ENCODE assay signal across 29 cellular contexts in genomic region chr11:119160151-119160550, GRCh38. TPM values are rescaled to one million over a fixed set of nuclear protein-coding genes. Genes with fewer than 3 reads are reported as not detected.
"Had no signal": no experiment of that assay in that cellular context is flagged by ENCODE, and none has a peak within 500 bp of the region (broad histone marks: within the 10 kb centered on the region; RNA-seq: fewer than 3 reads in every experiment).

No MANE protein-coding gene starts in this region.

- H3K4me1 ChIP-seq: stomach, suprapubic skin, testis, tibial artery, tibial nerve, transverse colon, upper lobe of left lung, upper lobe of right lung, uterus, vagina had no signal

- H3K27me3 ChIP-seq: stomach, suprapubic skin, testis, thyroid gland, tibial artery, tibial nerve, upper lobe of left lung, upper lobe of right lung, uterus, vagina had no signal

- ATAC-seq: stimulated activated effector memory CD8-positive, alpha-beta T cell treated with anti-CD3 and anti-CD28 coated beads, Interleukin-12 subunit alpha, Interleukin-12 subunit beta, amount 100 ng/mL, for 72 hours; stimulated activated memory B cell treated with anti-CD40 and anti-IgM and Interleukin-4, amounts not matched to agents 10 μg/mL and 1 μg/mL and 100 μg/mL, for 72 hours; stimulated activated naive B cell treated with anti-CD40 and anti-IgM and Interleukin-4, amounts not matched to agents 10 μg/mL and 1 μg/mL and 100 μg/mL, for 72 hours; stimulated activated naive CD8-positive, alpha-beta T cell treated with anti-CD3 and anti-CD28 coated beads, Interleukin-15, amount 100 ng/mL, for 72 hours; stimulated activated naive CD8-positive, alpha-beta T cell treated with anti-CD3 and anti-CD28 coated beads, Interleukin-15, Interleukin-2, amounts not matched to agents 100 U/mL and 50 U/mL, for 24 hours; upper lobe of right lung had no signal

- H3K9me3 ChIP-seq: stomach, suprapubic skin, testis, thoracic aorta, thyroid gland, tibial artery, tibial nerve, transverse colon, upper lobe of left lung, upper lobe of right lung, uterus, vagina had no signal

- DNase-seq: stimulated activated CD4-positive, alpha-beta T cell treated with anti-CD3 and anti-CD28 coated beads, Interleukin-2, amount 100 ng/mL, for 48 hours; stimulated activated CD4-positive, alpha-beta T cell treated with anti-CD3 and anti-CD28 coated beads, Interleukin-4, amount 100 ng/mL, for 1 hour; stimulated activated CD4-positive, alpha-beta T cell treated with anti-CD3 and anti-CD28 coated beads, Interleukin-4, amount 100 ng/mL, for 24 hours; stimulated activated CD4-positive, alpha-beta T cell treated with anti-CD3 and anti-CD28 coated beads, Interleukin-4, amount 100 ng/mL, for 4 hours; stimulated activated CD8-positive, alpha-beta memory T cell treated with anti-CD3 and anti-CD28 coated beads, Interleukin-4, amount 100 ng/mL, for 48 hours; stimulated activated naive B cell treated with anti-CD40 and anti-IgM and Interleukin-4, amounts not matched to agents 10 μg/mL and 1 μg/mL and 100 μg/mL, for 72 hours; stimulated activated naive CD4-positive, alpha-beta T cell; stimulated activated naive CD4-positive, alpha-beta T cell treated with Interleukin-2 at 50 U/mL for 16 hours; stimulated activated naive CD8-positive, alpha-beta T cell treated with anti-CD3 and anti-CD28 coated beads, Interleukin-15, amount 100 ng/mL, for 72 hours; stimulated activated naive CD8-positive, alpha-beta T cell treated with anti-CD3 and anti-CD28 coated beads, Interleukin-15, Interleukin-2, amounts not matched to agents 100 U/mL and 50 U/mL, for 24 hours; stomach; substantia nigra; testis; thyroid gland; tibial artery; transverse colon; trophoblast cell; upper lobe of left lung; upper lobe of right lung; uterus had no signal

- H3K36me3 ChIP-seq: stomach, suprapubic skin, thoracic aorta, thyroid gland, tibial artery, tibial nerve, transverse colon, upper lobe of left lung, upper lobe of right lung, uterus, vagina had no signal

- H3K27ac ChIP-seq: stomach, suprapubic skin, testis, thoracic aorta, thyroid gland, tibial artery, tibial nerve, transverse colon, upper lobe of left lung, upper lobe of right lung, uterus, vagina had no signal

- FAIRE-seq: urothelium cell line had no signal

- H3K4me3 ChIP-seq: stomach, suprapubic skin, testis, thoracic aorta, thyroid gland, tibial artery, tibial nerve, transverse colon, upper lobe of left lung, upper lobe of right lung, uterus, vagina had no signal

RNA-seq across cellular contexts. Expression of gene ABCG4, which starts 11.3 kb away (rescaled TPM):
- total RNA-seq: subcutaneous adipose tissue had no signal

RNA-seq across cellular contexts. Expression of gene NHERF4, which starts 25.1 kb away (rescaled TPM):
- total RNA-seq: temporal lobe, thyroid gland had no signal
